11 cellular contexts compared by ENCODE assay signal in the genomic region with DNA sequence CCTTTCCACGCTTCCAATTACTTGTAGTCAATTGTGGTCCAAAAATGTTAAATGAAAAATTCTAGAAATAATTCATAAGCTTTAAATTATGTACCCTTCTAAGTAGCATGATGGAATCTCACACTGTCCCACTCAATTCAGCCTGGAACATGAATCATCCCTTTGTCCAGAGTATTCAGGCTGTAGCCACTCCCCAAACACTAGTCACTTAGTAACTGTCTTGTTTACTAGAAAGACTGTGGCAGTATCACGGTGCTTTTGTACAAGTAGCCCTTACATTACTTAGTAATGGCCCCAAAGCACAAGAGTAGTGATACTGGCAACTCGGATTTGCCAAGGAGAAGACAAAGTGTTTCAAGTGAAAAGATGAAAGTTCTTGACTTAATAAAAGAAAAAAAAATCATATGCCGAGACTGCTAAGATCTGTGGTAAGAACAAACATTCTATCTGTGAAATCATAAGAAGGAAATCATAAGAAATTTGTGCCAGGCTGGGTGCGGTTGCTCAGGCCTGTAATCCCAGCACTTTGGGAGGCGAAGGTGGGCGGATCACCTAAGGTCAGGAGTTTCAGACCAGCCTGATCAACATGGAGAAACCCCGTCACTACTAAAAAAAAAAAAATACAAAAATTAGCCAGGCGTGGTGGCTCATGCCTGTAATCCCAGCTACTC.
DNase-seq lines count a peak whose midpoint lies in the region; ATAC-seq and TF ChIP-seq lines count a peak whose summit lies in the region.
"Had no signal": no experiment of that assay in that cellular context is flagged by ENCODE, and none has a peak within 500 bp of the region (broad histone marks: within the 10 kb centered on the region; RNA-seq: fewer than 3 reads in every experiment).

No MANE protein-coding gene starts in this region.

- peaks cover 2 to 51% of the 10 kb centered on the region in 2 donors for H3K36me3 ChIP-seq in neuronal stem cell (replicated peaks in 1 of 2; ENCODE audit: control insufficient read depth in 2 of 2, insufficient read depth in 2 of 2, low read length in 2 of 2)
- no peaks in the 10 kb centered on the region for H3K36me3 ChIP-seq in colonic mucosa

- no peak overlapping the region for H3K4me2 ChIP-seq in neuronal stem cell (ENCODE audit: insufficient read depth, low read length, poor library complexity, severe bottlenecking)

- intact Hi-C loops in colonic mucosa (cut with DNase I) = no loop called here

- H2AK5ac ChIP-seq in neuronal stem cell (ENCODE audit: low read depth, low read length) = no peak overlapping the region

- no peak overlapping the region for H2BK120ac ChIP-seq in neuronal stem cell (ENCODE audit: low read depth, low read length)

- no peak overlapping the region for H4K91ac ChIP-seq in neuronal stem cell (ENCODE audit: low read depth, low read length, poor library complexity)

- H3K79me1 ChIP-seq in neuronal stem cell (ENCODE audit: low read depth, low read length) = no peaks in the 10 kb centered on the region

- no peak overlapping the region for H3K23ac ChIP-seq in neuronal stem cell (ENCODE audit: low read depth, low read length, poor library complexity)

- H3K9ac ChIP-seq in neuronal stem cell (ENCODE audit: low read depth, low read length, poor library complexity) (no peak overlapping the region), colonic mucosa (ENCODE audit: low read depth in 2 of 2, low read length in 2 of 2) (no peak overlapping the region)

- H3K4me3 ChIP-seq in neuronal stem cell (ENCODE audit: low read length in 2 of 2) (no peak overlapping the region), colonic mucosa (no peak overlapping the region)

- H2BK15ac ChIP-seq in neuronal stem cell (ENCODE audit: low read length) = no peak overlapping the region

- TF ChIP-seq CTCF in colonic mucosa (IDR thresholded peaks at IDR 0.05) = no peak

- H3K27ac ChIP-seq in epithelial cell of prostate (peak overlapping the region; percentile 15), neuronal stem cell (replicated peaks; ENCODE audit: low read length) (no peak overlapping the region), colonic mucosa (no peak overlapping the region)

- H3K14ac ChIP-seq in neuronal stem cell (ENCODE audit: low read length) = no peak overlapping the region

- H3K4me1 ChIP-seq in neuronal stem cell (ENCODE audit: control insufficient read depth in 2 of 2, insufficient read depth in 1 of 2, low read depth in 1 of 2, low read length in 2 of 2) (peaks cover 0 to 2% of the 10 kb centered on the region in 2 donors), colonic mucosa (no peaks in the 10 kb centered on the region)

- no peak overlapping the region for H2BK12ac ChIP-seq in neuronal stem cell (ENCODE audit: low read length)

- H3K27me3 ChIP-seq in neuronal stem cell (ENCODE audit: control insufficient read depth in 3 of 3, insufficient read depth in 3 of 3, low read depth in 1 of 3, low read length in 3 of 3) (no peaks in the 10 kb centered on the region), colonic mucosa (no peaks in the 10 kb centered on the region)

- no peak overlapping the region for H2AFZ ChIP-seq in neuronal stem cell (ENCODE audit: low read length)

- H3K18ac ChIP-seq in neuronal stem cell (ENCODE audit: low read length) = no peak overlapping the region

- WGBS in neuronal stem cell (ENCODE audit: extremely low coverage in 2 of 2, insufficient read length in 2 of 2, insufficient replicate concordance in 1 of 2), 2 donors = no CpG with 5 or more reads among the region's 9 CpGs

- peak; percentile 0 for DNase-seq in DMS53 treated with DMSO at 0.1 percent for 48 hours (lab: John Stamatoyannopoulos, UW; ENCODE audit: unreplicated experiment)
- peak; percentile 74 for DNase-seq in NCI-H748 (lab: John Stamatoyannopoulos, UW; ENCODE audit: unreplicated experiment)
- peak; percentile 31 for DNase-seq in epithelial cell of prostate (ENCODE audit: low read depth, low spot score)
- peak; percentile 5 for DNase-seq in neuronal stem cell (ENCODE audit: low spot score)
- DNase-seq in activated naive CD4-positive, alpha-beta T cell (lab: John Stamatoyannopoulos, UW) = no peak
- no peak for DNase-seq in colonic mucosa
- DNase-seq in T1000 (lab: John Stamatoyannopoulos, UW) = no peak
- DNase-seq: activated naive CD8-positive, alpha-beta T cell treated with anti-CD3 and anti-CD28 coated beads, Interleukin-2, amount 10 ng/mL, durations not matched to agents 7 days and 5 days; NCI-H1092 treated with DMSO at 0.1 percent for 48 hours; T-helper 2 cell had no signal

- H2BK5ac ChIP-seq in neuronal stem cell (ENCODE audit: low read length) = no peak overlapping the region

- peaks cover 0 to 14% of the 10 kb centered on the region in 2 donors for H3K9me3 ChIP-seq in neuronal stem cell (replicated peaks in 1 of 2; ENCODE audit: control insufficient read depth in 2 of 2, insufficient read depth in 1 of 2, low read depth in 1 of 2, low read length in 2 of 2)
- H3K9me3 ChIP-seq in colonic mucosa = no peaks in the 10 kb centered on the region

- H4K8ac ChIP-seq in neuronal stem cell (ENCODE audit: low read depth, low read length) = no peak overlapping the region

- no peak for ATAC-seq in HG03520 (IDR thresholded peaks at IDR 0.05; ENCODE audit: unreplicated experiment)

- H3K4ac ChIP-seq in neuronal stem cell (ENCODE audit: low read length) = no peak overlapping the region

Comparison
In these comparisons a context has a peak if more than half of its experiments do, and no peak if none do; other contexts are left out.
1. DNase-seq: peak in DMS53 treated with DMSO at 0.1 percent for 48 hours (single experiment), NCI-H748 (single experiment), epithelial cell of prostate (single experiment) and neuronal stem cell (single experiment); none in activated naive CD4-positive, alpha-beta T cell (0 of 4), colonic mucosa (single experiment) and T1000 (single experiment).